ENCODE assay signal across 20 cellular contexts in the genomic region with DNA sequence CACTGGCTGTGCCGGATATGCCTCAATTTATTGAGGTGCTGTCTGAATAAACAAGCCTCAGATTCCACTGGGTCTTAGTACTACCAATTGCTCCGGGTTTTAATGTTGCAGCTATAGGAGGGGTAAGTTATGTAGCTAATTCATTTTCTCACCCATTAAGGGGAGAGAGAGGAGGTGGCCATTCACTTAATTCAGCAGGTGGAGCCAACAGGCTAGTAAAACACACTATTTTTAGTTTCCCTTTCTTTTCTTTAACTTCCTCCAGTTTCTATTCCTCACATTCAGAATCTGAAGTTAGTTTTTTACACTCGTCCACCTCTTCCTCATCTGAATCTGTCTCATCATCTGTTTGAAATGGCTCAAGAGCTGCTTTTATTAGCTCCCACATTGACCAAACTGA.
"Had no signal": no experiment of that assay in that cellular context is flagged by ENCODE, and none has a peak within 500 bp of the region (broad histone marks: within the 10 kb centered on the region; RNA-seq: fewer than 3 reads in every experiment).

No MANE protein-coding gene starts in this region.

- H3K27ac ChIP-seq: coronary artery, epithelial cell of prostate, heart left ventricle, pancreas, psoas muscle, right atrium auricular region, thoracic aorta, vagina had no signal

- H3K36me3 ChIP-seq: heart left ventricle, pancreas, right atrium auricular region, thoracic aorta, vagina had no signal

- H3K4me3 ChIP-seq: coronary artery, heart left ventricle, pancreas, psoas muscle, right atrium auricular region, thoracic aorta, vagina had no signal

- H3K27me3 ChIP-seq: heart left ventricle, pancreas, right atrium auricular region, vagina had no signal

- H3K4me1 ChIP-seq: heart left ventricle, pancreas, psoas muscle, right atrium auricular region, vagina had no signal

- DNase-seq: activated CD4-positive, alpha-beta T cell treated with anti-CD3 and anti-CD28 coated beads for 36 hours; activated CD4-positive, alpha-beta T cell treated with anti-CD3 and anti-CD28 coated beads, Interleukin-2, amount 50 U/mL, for 48 hours; activated CD8-positive, alpha-beta memory T cell treated with anti-CD3 and anti-CD28 coated beads, Interleukin-2, amount 50 U/mL, for 48 hours; activated effector memory CD4-positive, alpha-beta T cell treated with Interleukin-2 at 50 U/mL for 16 hours; activated naive CD4-positive, alpha-beta T cell treated with anti-CD3 and anti-CD28 coated beads for 36 hours; activated T-cell treated with anti-CD3 and anti-CD28 coated beads, Interleukin-2, amount 50 U/mL, for 48 hours; amygdala; cerebellar nuclear complex; heart left ventricle; islet precursor cell; left cardiac atrium; pancreas; psoas muscle; stimulated activated CD4-positive, alpha-beta T cell treated with anti-CD3 and anti-CD28 coated beads, Interleukin-4, amount 100 ng/mL, for 24 hours; stimulated activated naive CD4-positive, alpha-beta T cell treated with Interleukin-2 at 50 U/mL for 16 hours had no signal

- H3K9me3 ChIP-seq: pancreas, psoas muscle, right atrium auricular region, thoracic aorta, vagina had no signal
